ENCODE assay signal across 16 cellular contexts in the genomic region with DNA sequence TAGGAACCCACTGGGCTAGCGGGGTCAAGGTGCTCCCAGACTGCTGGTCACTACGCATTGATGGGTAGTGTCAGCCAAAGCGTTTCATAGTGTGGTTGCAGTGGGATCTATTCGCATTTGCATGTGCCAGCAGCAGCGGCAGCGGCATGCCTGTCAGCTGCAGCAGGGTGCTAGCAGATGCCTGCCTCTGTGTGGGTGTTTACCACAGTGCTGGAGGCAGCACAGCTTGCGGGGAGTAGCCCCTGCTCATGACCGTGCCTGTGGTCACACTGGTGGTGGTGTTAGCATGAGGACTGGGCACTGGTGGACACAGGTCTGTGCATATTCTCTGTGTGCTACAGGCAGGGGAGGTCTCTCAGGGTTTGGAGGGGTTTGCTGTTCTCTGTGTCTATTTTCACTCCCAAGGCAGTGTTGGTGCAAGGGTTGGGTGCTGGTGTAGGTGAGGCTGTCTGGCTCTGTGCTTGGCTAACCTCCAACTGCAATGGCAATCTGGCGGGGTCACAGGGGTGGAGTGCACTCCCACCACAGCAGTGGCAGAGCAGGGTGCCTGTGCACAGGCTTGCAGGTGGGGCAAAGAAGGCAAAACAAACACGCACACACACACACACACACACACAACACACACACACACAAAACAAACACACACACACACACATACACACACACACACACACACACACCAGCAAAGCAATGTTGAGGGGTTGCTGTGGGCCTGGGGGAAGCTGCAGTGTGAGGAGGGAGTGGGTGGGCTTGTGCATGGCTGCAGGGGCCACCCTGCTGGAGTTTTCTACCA.
A peak's percentile ranks its signal among the peaks of the same experiment; 100 is the strongest.
DNase-seq lines count a peak whose midpoint lies in the region; ATAC-seq, FAIRE-seq and TF ChIP-seq lines count a peak whose summit lies in the region.
"Had no signal": no experiment of that assay in that cellular context is flagged by ENCODE, and none has a peak within 500 bp of the region (broad histone marks: within the 10 kb centered on the region; RNA-seq: fewer than 3 reads in every experiment).

No MANE protein-coding gene starts in this region.

- dilution Hi-C loops in IMR-90 (cut with HindIII; ENCODE audit: low sequenced_read_pairs, unreplicated experiment): no loop called here

- H3K9me2 ChIP-seq in GM23338 (ENCODE audit: insufficient read depth): no peaks in the 10 kb centered on the region

- H3K9me3 ChIP-seq in IMR-90 (ENCODE audit: control insufficient read depth, insufficient read depth, low read length) (peaks cover 6% of the 10 kb centered on the region; the same call in 1 of the 2 replicates), K562 (replicated peaks; ENCODE audit: control insufficient read depth, insufficient read depth, low read depth, low read length) (no peaks in the 10 kb centered on the region), upper lobe of right lung (no peaks in the 10 kb centered on the region)
- H3K9me3 ChIP-seq: A549 had no signal

- no peaks in the 10 kb centered on the region for H3K79me2 ChIP-seq in GM23338 (replicated peaks; ENCODE audit: insufficient read depth)
- H3K79me2 ChIP-seq in K562 (ENCODE audit: control insufficient read depth, insufficient read depth, low read length): peaks cover 61% of the 10 kb centered on the region

- no peak overlapping the region for H2AK9ac ChIP-seq in IMR-90 (replicated peaks; ENCODE audit: low read depth, low read length, poor library complexity)

- no peak overlapping the region for H3K4ac ChIP-seq in IMR-90 (ENCODE audit: low read depth, low read length)

- H2AFZ ChIP-seq in GM23338 (no peak overlapping the region), IMR-90 (replicated peaks; ENCODE audit: low read length, poor library complexity) (peak overlapping the region; percentile 63), K562 (ENCODE audit: low read depth, low read length) (no peak overlapping the region)

- H2BK120ac ChIP-seq in IMR-90 (ENCODE audit: low read depth, low read length): no peak overlapping the region

- intact Hi-C loops in IMR-90 (cut with micrococcal nuclease): no loop called here
- intact Hi-C loops in K562 (cut with micrococcal nuclease): no loop called here
- intact Hi-C loops in upper lobe of right lung (cut with DNase I): no loop called here

- TF ChIP-seq POLR2A in IMR-90 (IDR thresholded peaks at IDR 0.05; ENCODE audit: low read depth, low read length) (no peak), K562 (conservative IDR thresholded peaks at IDR 0.05) (no peak), GM18505 (IDR thresholded peaks at IDR 0.05; ENCODE audit: borderline replicate concordance, extremely low read depth, insufficient read depth, insufficient read length) (no peak)

- H3K9me1 ChIP-seq in IMR-90 (ENCODE audit: insufficient read depth, low read length): no peaks in the 10 kb centered on the region
- H3K9me1 ChIP-seq in K562 (ENCODE audit: control insufficient read depth, insufficient read depth, low read length): no peaks in the 10 kb centered on the region

- H2BK5ac ChIP-seq in IMR-90 (ENCODE audit: low read depth, low read length, poor library complexity, severe bottlenecking): no peak overlapping the region

- H3K9ac ChIP-seq in IMR-90 (ENCODE audit: low read depth, low read length): no peak overlapping the region
- peak overlapping the region in 1 of 2 experiments; percentile 61; a peak in 1 of 4 replicates for H3K9ac ChIP-seq in K562 (ENCODE audit: insufficient read depth in 1 of 2, low read depth in 2 of 2, low read length in 2 of 2)

- H3K27me3 ChIP-seq in GM23338 (ENCODE audit: insufficient read depth) (no peaks in the 10 kb centered on the region), IMR-90 (ENCODE audit: control insufficient read depth, insufficient read depth, low read length) (no peaks in the 10 kb centered on the region), K562 (ENCODE audit: control insufficient read depth in 2 of 2, insufficient read depth in 2 of 2, low read length in 2 of 2) (no peaks in the 10 kb centered on the region), upper lobe of right lung (no peaks in the 10 kb centered on the region)

- no CpG with 5 or more reads among the region's 10 CpGs for WGBS in IMR-90 (ENCODE audit: extremely low coverage in 2 of 2, insufficient read length in 1 of 2), 2 experiments
- 54% methylated on average over 5 of the region's 10 CpGs for WGBS in K562 (ENCODE audit: insufficient coverage, low coverage, missing lambda C conversion rate)

- H3K27ac Mint-ChIP-seq in GM23338 (no peak overlapping the region), progenitor cell of endocrine pancreas (peak overlapping the region; percentile 16)
- H3K27ac Mint-ChIP-seq: CD8-positive, alpha-beta T cell; IgD-negative memory B cell had no signal

- TF ChIP-seq RAD21 in IMR-90 (IDR thresholded peaks at IDR 0.05; ENCODE audit: low read length): no peak
- no peak for TF ChIP-seq RAD21 in K562 (CRISPR knock-in tag; conservative IDR thresholded peaks at IDR 0.05 in 1 of 2, IDR thresholded peaks at IDR 0.05 in 1 of 2)

- no peaks in the 10 kb centered on the region for H3F3A ChIP-seq in GM23338 (replicated peaks; ENCODE audit: low read depth)

- no peak overlapping the region for H2AK5ac ChIP-seq in IMR-90 (ENCODE audit: low read depth, low read length)

- no peak overlapping the region for H3K27ac ChIP-seq in GM23338 (ENCODE audit: low read depth)
- H3K27ac ChIP-seq in IMR-90 (ENCODE audit: insufficient read depth, low read length): no peak overlapping the region
- H3K27ac ChIP-seq in K562 (ENCODE audit: extremely low read depth, low read depth, low read length): no peak overlapping the region
- no peak overlapping the region for H3K27ac ChIP-seq in upper lobe of right lung
- H3K27ac ChIP-seq: A549 had no signal

- H3K79me1 ChIP-seq in IMR-90 (ENCODE audit: low read depth in 1 of 2, low read length in 2 of 2): no peaks in the 10 kb centered on the region

- no peak for FAIRE-seq in K562 (lab: Jason Lieb, UNC)
- FAIRE-seq: D721Med, GM18507, H54 had no signal

- H4K8ac ChIP-seq in IMR-90 (ENCODE audit: low read depth in 2 of 2, low read length in 2 of 2): no peak overlapping the region

- H3K9me3 Mint-ChIP-seq in GM23338 (no peaks in the 10 kb centered on the region), progenitor cell of endocrine pancreas (ENCODE audit: low read depth) (peaks cover 54% of the 10 kb centered on the region)

- H3K4me3 Mint-ChIP-seq in GM23338: no peak overlapping the region
- no peak overlapping the region for H3K4me3 Mint-ChIP-seq in progenitor cell of endocrine pancreas (ENCODE audit: low read depth)
- H3K4me3 Mint-ChIP-seq: CD14-positive monocyte; CD8-positive, alpha-beta T cell; IgD-negative memory B cell had no signal

- H2BK20ac ChIP-seq in IMR-90 (ENCODE audit: low read depth, low read length): no peak overlapping the region

- DNase-seq in GM23338 (ENCODE audit: low spot score) (no peak), IMR-90 (no peak), K562 (ENCODE audit: extremely low read depth in 1 of 4, low spot score in 3 of 4) (no peak), progenitor cell of endocrine pancreas (ENCODE audit: low spot score, unreplicated experiment) (no peak), upper lobe of right lung (no peak)
- DNase-seq in stimulated activated CD4-positive, alpha-beta T cell treated with anti-CD3 and anti-CD28 coated beads, Interleukin-15, amount 100 ng/mL, for 24 hours: no peak
- DNase-seq: CD8-positive, alpha-beta T cell; COR-L47; DMS53 had no signal

- in situ Hi-C loops in IMR-90 (cut with MboI; ENCODE audit: low sequenced_read_pairs): no loop called here
- in situ Hi-C loops in K562 (cut with MboI): no loop called here

- no peaks in the 10 kb centered on the region for H3K4me1 Mint-ChIP-seq in GM23338
- H3K4me1 Mint-ChIP-seq in progenitor cell of endocrine pancreas (ENCODE audit: low read depth): peaks cover 15% of the 10 kb centered on the region
- H3K4me1 Mint-ChIP-seq: CD14-positive monocyte had no signal

- POLR2A ChIA-PET in IMR-90 (lab: Charles Lee; ENCODE audit: unreplicated experiment) (no interaction called here), K562 (lab: Yijun Ruan, JAX) (interaction anchor here (1.0 kb wide), 1 partner anchor 8 kb away, joined by 4 read pairs; no protein-coding TSS in a partner anchor)

- H4K20me1 ChIP-seq in GM23338 (replicated peaks; ENCODE audit: insufficient read depth) (no peaks in the 10 kb centered on the region), IMR-90 (ENCODE audit: insufficient read depth, low read length) (no peaks in the 10 kb centered on the region), K562 (replicated peaks; ENCODE audit: control insufficient read depth, insufficient read depth, low read length) (peaks cover 7% of the 10 kb centered on the region; the same call in 1 of the 2 replicates)

- no peak overlapping the region for H2BK15ac ChIP-seq in IMR-90 (ENCODE audit: low read depth, low read length)

- H3K23ac ChIP-seq in IMR-90 (ENCODE audit: low read depth, low read length): no peak overlapping the region

- no peak for TF ChIP-seq CTCF in GM23338 (conservative IDR thresholded peaks at IDR 0.05; ENCODE audit: low read depth in 2 of 2)
- TF ChIP-seq CTCF in IMR-90 (conservative IDR thresholded peaks at IDR 0.05; ENCODE audit: low read depth, low read length): no peak
- no peak for TF ChIP-seq CTCF in K562 (IDR thresholded peaks at IDR 0.05 in 2 of 3, conservative IDR thresholded peaks at IDR 0.05 in 1 of 3; ENCODE audit: insufficient read depth in 2 of 3, low read depth in 1 of 3, low read length in 3 of 3)
- TF ChIP-seq CTCF in progenitor cell of endocrine pancreas (IDR thresholded peaks at IDR 0.05; ENCODE audit: unreplicated experiment): no peak
- no peak for TF ChIP-seq CTCF in upper lobe of right lung (IDR thresholded peaks at IDR 0.05)

- peak; percentile 35; the same call in 1 of the 3 replicates for ATAC-seq in GM23338
- ATAC-seq in IMR-90 (ENCODE audit: low read depth): no peak
- peak; percentile 37 for ATAC-seq in K562
- ATAC-seq in upper lobe of right lung: no peak
- ATAC-seq in GM18505 (IDR thresholded peaks at IDR 0.05; ENCODE audit: unreplicated experiment): no peak
- ATAC-seq: A549; CD8-positive, alpha-beta T cell had no signal

- CTCF ChIA-PET in IMR-90 (lab: Yijun Ruan, JAX): no interaction called here
- CTCF ChIA-PET in K562 (lab: Yijun Ruan, JAX; ENCODE audit: low intra/inter-chr PET ratio): no interaction called here

- BruUV-seq in IMR-90 (replicated peaks; lab: Mats Ljungman, UMichigan) (no TSS peak), K562 (replicated peaks; lab: Mats Ljungman, UMichigan) (no TSS peak)

- no peak overlapping the region for H3K18ac ChIP-seq in IMR-90 (ENCODE audit: low read depth, low read length)

- H3K4me2 ChIP-seq in GM23338 (no peak overlapping the region), IMR-90 (ENCODE audit: low read depth, low read length) (no peak overlapping the region), K562 (ENCODE audit: insufficient read depth, low read length) (no peak overlapping the region)
- H3K4me2 ChIP-seq: A549 had no signal

- no peak overlapping the region for H4K91ac ChIP-seq in IMR-90 (ENCODE audit: insufficient read depth, low read depth, low read length)

- no peak overlapping the region for H4K5ac ChIP-seq in IMR-90 (ENCODE audit: low read depth, low read length)

- H3K56ac ChIP-seq in IMR-90 (ENCODE audit: extremely low read depth, insufficient read depth, low read length): no peak overlapping the region

- H3K27me3 Mint-ChIP-seq in GM23338 (ENCODE audit: insufficient read depth, low read depth, poor library complexity): no peaks in the 10 kb centered on the region
- no peaks in the 10 kb centered on the region for H3K27me3 Mint-ChIP-seq in progenitor cell of endocrine pancreas

- H3K4me1 ChIP-seq in GM23338 (ENCODE audit: insufficient read depth) (no peaks in the 10 kb centered on the region), IMR-90 (ENCODE audit: control insufficient read depth, insufficient read depth, low read length) (no peaks in the 10 kb centered on the region), K562 (replicated peaks in 1 of 2; ENCODE audit: control insufficient read depth in 2 of 2, insufficient read depth in 2 of 2, low read length in 2 of 2) (peaks cover 0 to 8% of the 10 kb centered on the region in 2 experiments; a peak in 2 of 5 replicates), upper lobe of right lung (no peaks in the 10 kb centered on the region)
- H3K4me1 ChIP-seq: A549 had no signal

- H3K4me3 ChIP-seq in GM23338 (no peak overlapping the region), IMR-90 (ENCODE audit: insufficient read depth, low read depth, low read length) (no peak overlapping the region), K562 (no peak overlapping the region), upper lobe of right lung (no peak overlapping the region)
- H3K4me3 ChIP-seq: A549 had no signal

- no peak overlapping the region for H3K14ac ChIP-seq in IMR-90 (replicated peaks; ENCODE audit: low read depth, low read length)

- H3K36me3 Mint-ChIP-seq in GM23338 (ENCODE audit: low read depth) (no peaks in the 10 kb centered on the region), progenitor cell of endocrine pancreas (ENCODE audit: insufficient read depth) (peaks cover 9% of the 10 kb centered on the region)
- H3K36me3 Mint-ChIP-seq: CD14-positive monocyte; CD8-positive, alpha-beta T cell had no signal

- TF ChIP-seq EP300 in K562 (IDR thresholded peaks at IDR 0.05; ENCODE audit: low read length): no peak

- no peaks in the 10 kb centered on the region for H3K36me3 ChIP-seq in GM23338 (ENCODE audit: insufficient read depth)
- no peaks in the 10 kb centered on the region for H3K36me3 ChIP-seq in IMR-90 (ENCODE audit: control insufficient read depth, insufficient read depth, low read length)
- H3K36me3 ChIP-seq in K562 (ENCODE audit: control insufficient read depth, insufficient read depth, low read length): no peaks in the 10 kb centered on the region
- no peaks in the 10 kb centered on the region for H3K36me3 ChIP-seq in upper lobe of right lung

Comparison
In these comparisons a context has a peak if more than half of its experiments do, and no peak if none do; other contexts are left out.
1. ATAC-seq: peak in GM23338 (single experiment) and K562 (single experiment); none in IMR-90 (single experiment), upper lobe of right lung (single experiment) and GM18505 (single experiment).